1 cellular context compared by ENCODE assay signal in genomic region chr5:17346811-17347210, GRCh38.
TF ChIP-seq lines count a peak whose summit lies in the region.

No MANE protein-coding gene starts in this region.

TF ChIP-seq in GM23338, 12 proteins besides CTCF, POLR2A, EP300 and RAD21 (continued from another document):
- TF ChIP-seq POLR2AphosphoS5 (IDR thresholded peaks at IDR 0.05; ENCODE audit: low read depth): no peak
- TF ChIP-seq NANOG (IDR thresholded peaks at IDR 0.05; ENCODE audit: borderline replicate concordance): no peak
- TF ChIP-seq ZNF114 (CRISPR knock-in tag; IDR thresholded peaks at IDR 0.05): no peak
- no peak for TF ChIP-seq ZNF331 (CRISPR knock-in tag; IDR thresholded peaks at IDR 0.05; ENCODE audit: low read depth)
- no peak for TF ChIP-seq REST (IDR thresholded peaks at IDR 0.05; ENCODE audit: unreplicated experiment)
